1 cellular context compared by ENCODE assay signal in genomic region chr5:132416306-132417009, GRCh38.
TF ChIP-seq lines count a peak whose summit lies in the region.

No MANE protein-coding gene starts in this region.

TF ChIP-seq in SK-N-SH, 30 proteins besides CTCF, POLR2A, EP300 and RAD21 (continued from another document):
- TF ChIP-seq USF1 (IDR thresholded peaks at IDR 0.05; ENCODE audit: borderline replicate concordance, low read depth) (no peak), PBX3 (IDR thresholded peaks at IDR 0.05) (no peak), TCF12 (IDR thresholded peaks at IDR 0.05) (no peak), IRF3 (IDR thresholded peaks at IDR 0.05; ENCODE audit: low read depth, low read length) (no peak), JUND (IDR thresholded peaks at IDR 0.05) (no peak), SMC3 (IDR thresholded peaks at IDR 0.05; ENCODE audit: low read depth, low read length) (no peak), ELF1 (IDR thresholded peaks at IDR 0.05) (no peak), CHD2 (IDR thresholded peaks at IDR 0.05; ENCODE audit: low read length, partially characterized antibody) (no peak), FOXJ3 (CRISPR knock-in tag; IDR thresholded peaks at IDR 0.05) (no peak), POLR2AphosphoS5 (IDR thresholded peaks at IDR 0.05; ENCODE audit: low read depth, low read length) (no peak), NRF1 (IDR thresholded peaks at IDR 0.05; ENCODE audit: low read depth, low read length) (no peak), MEF2A (IDR thresholded peaks at IDR 0.05; ENCODE audit: borderline replicate concordance, low read depth) (no peak), MXI1 (IDR thresholded peaks at IDR 0.05; ENCODE audit: low read depth, low read length) (no peak), YY1 (IDR thresholded peaks at IDR 0.05; ENCODE audit: low read depth) (no peak), SIN3A (IDR thresholded peaks at IDR 0.05; ENCODE audit: borderline replicate concordance, low read depth, low read length) (no peak)
